In genomic region chr6:131368077-131368911, GRCh38 we compare ENCODE assay signal across 9 cellular contexts.
DNase-seq lines count a peak whose midpoint lies in the region; ATAC-seq, FAIRE-seq and TF ChIP-seq lines count a peak whose summit lies in the region.
"Had no signal": no experiment of that assay in that cellular context is flagged by ENCODE, and none has a peak within 500 bp of the region (broad histone marks: within the 10 kb centered on the region; RNA-seq: fewer than 3 reads in every experiment).

No MANE protein-coding gene starts in this region.

- peaks cover 17% of the 10 kb centered on the region for H3K4me1 Mint-ChIP-seq in neural progenitor cell
- H3K4me1 Mint-ChIP-seq in activated T-helper 1 cell treated with anti-CD3 and anti-CD28 coated beads, Interleukin-12 subunit alpha, Interleukin-12 subunit beta, Interleukin-2, Interleukin-4 antibody, amounts not matched to agents 30 ng/mL and 10 ng/mL and 1 ng/mL, durations not matched to agents 14 hours and 24 hours and 36 hours (ENCODE audit: low read depth) = peaks cover 11% of the 10 kb centered on the region

- peaks cover 4% of the 10 kb centered on the region for H3K4me1 ChIP-seq in Karpas-422 (ENCODE audit: low read length)
- peaks cover 15% of the 10 kb centered on the region for H3K4me1 ChIP-seq in neural progenitor cell

- H3K9ac ChIP-seq in Karpas-422 (ENCODE audit: low read length) (no peak overlapping the region), neural progenitor cell (no peak overlapping the region)

- no peaks in the 10 kb centered on the region for H3K9me3 ChIP-seq in Karpas-422 (ENCODE audit: low read length)
- H3K9me3 ChIP-seq in neural progenitor cell (ENCODE audit: low read depth) = peaks cover 4% of the 10 kb centered on the region
- H3K9me3 ChIP-seq: thoracic aorta had no signal

- H3K27ac ChIP-seq in Karpas-422 (ENCODE audit: low read length) (no peak overlapping the region), neural progenitor cell (peak overlapping the region; percentile 41)
- H3K27ac ChIP-seq: thoracic aorta had no signal

- no peak for FAIRE-seq in bronchial epithelial cell (lab: Jason Lieb, UNC)

- H3K79me2 ChIP-seq in Karpas-422 (ENCODE audit: low read length) (no peaks in the 10 kb centered on the region), neural progenitor cell (ENCODE audit: low read depth) (no peaks in the 10 kb centered on the region)

- TF ChIP-seq CTCF in bronchial epithelial cell (IDR thresholded peaks at IDR 0.05; ENCODE audit: insufficient read depth, low read length, severe bottlenecking) = no peak
- TF ChIP-seq CTCF in neural progenitor cell (IDR thresholded peaks at IDR 0.05) = no peak

- peaks cover 2% of the 10 kb centered on the region for H3K9me3 Mint-ChIP-seq in neural progenitor cell
- H3K9me3 Mint-ChIP-seq in activated T-helper 1 cell treated with anti-CD3 and anti-CD28 coated beads, Interleukin-12 subunit alpha, Interleukin-12 subunit beta, Interleukin-2, Interleukin-4 antibody, amounts not matched to agents 30 ng/mL and 10 ng/mL and 1 ng/mL, durations not matched to agents 14 hours and 24 hours and 36 hours = no peaks in the 10 kb centered on the region

- no peak for TF ChIP-seq POLR2A in erythroblast (IDR thresholded peaks at IDR 0.05; ENCODE audit: low read length)

- H3K4me2 ChIP-seq in Karpas-422 (ENCODE audit: low read depth, low read length, poor library complexity, severe bottlenecking) = peak overlapping the region; percentile 7
- peak overlapping the region; percentile 34 for H3K4me2 ChIP-seq in neural progenitor cell

- H3K36me3 Mint-ChIP-seq in neural progenitor cell = no peaks in the 10 kb centered on the region
- peaks cover 3% of the 10 kb centered on the region for H3K36me3 Mint-ChIP-seq in activated T-helper 1 cell treated with anti-CD3 and anti-CD28 coated beads, Interleukin-12 subunit alpha, Interleukin-12 subunit beta, Interleukin-2, Interleukin-4 antibody, amounts not matched to agents 30 ng/mL and 10 ng/mL and 1 ng/mL, durations not matched to agents 14 hours and 24 hours and 36 hours (ENCODE audit: low read depth)

- no peaks in the 10 kb centered on the region for H3K36me3 ChIP-seq in Karpas-422 (ENCODE audit: insufficient read depth, low read length)
- H3K36me3 ChIP-seq in bronchial epithelial cell (ENCODE audit: control insufficient read depth, insufficient read depth, low read length) = no peaks in the 10 kb centered on the region
- H3K36me3 ChIP-seq in neural progenitor cell = no peaks in the 10 kb centered on the region
- H3K36me3 ChIP-seq: thoracic aorta had no signal

- no peak overlapping the region for H2AFZ ChIP-seq in Karpas-422 (ENCODE audit: low read length)
- no peak overlapping the region for H2AFZ ChIP-seq in neural progenitor cell (replicated peaks)

- DNase-seq in EH (ENCODE audit: low read depth) = peak; percentile 17
- DNase-seq in Karpas-422 = no peak
- DNase-seq in bronchial epithelial cell (ENCODE audit: low read depth) = peak; percentile 5
- peak; percentile 32 for DNase-seq in neural progenitor cell (ENCODE audit: low spot score)
- DNase-seq in erythroblast (lab: John Stamatoyannopoulos, UW) = no peak
- no peak for DNase-seq in activated T-helper 1 cell treated with anti-CD3 and anti-CD28 coated beads, Interleukin-12 subunit alpha, Interleukin-12 subunit beta, Interleukin-2, Interleukin-4 antibody, amounts not matched to agents 30 ng/mL and 10 ng/mL and 1 ng/mL, durations not matched to agents 14 hours and 24 hours and 36 hours (ENCODE audit: low spot score)
- DNase-seq in stimulated activated CD4-positive, alpha-beta T cell treated with anti-CD3 and anti-CD28 coated beads, Interleukin-2, amount 100 ng/mL, for 24 hours = no peak

- peaks cover 7% of the 10 kb centered on the region for H3K27me3 Mint-ChIP-seq in neural progenitor cell (ENCODE audit: insufficient read depth, low read depth)
- H3K27me3 Mint-ChIP-seq in activated T-helper 1 cell treated with anti-CD3 and anti-CD28 coated beads, Interleukin-12 subunit alpha, Interleukin-12 subunit beta, Interleukin-2, Interleukin-4 antibody, amounts not matched to agents 30 ng/mL and 10 ng/mL and 1 ng/mL, durations not matched to agents 14 hours and 24 hours and 36 hours (ENCODE audit: insufficient read depth) = no peaks in the 10 kb centered on the region

- H3K27me3 ChIP-seq in Karpas-422 (ENCODE audit: low read length) (no peaks in the 10 kb centered on the region), bronchial epithelial cell (ENCODE audit: control insufficient read depth, insufficient read depth, low read length) (no peaks in the 10 kb centered on the region), neural progenitor cell (no peaks in the 10 kb centered on the region)

- ATAC-seq in GM21447 (IDR thresholded peaks at IDR 0.05; ENCODE audit: unreplicated experiment) = peak; percentile 86

- no peak overlapping the region for H3K4me3 Mint-ChIP-seq in neural progenitor cell
- no peak overlapping the region for H3K4me3 Mint-ChIP-seq in activated T-helper 1 cell treated with anti-CD3 and anti-CD28 coated beads, Interleukin-12 subunit alpha, Interleukin-12 subunit beta, Interleukin-2, Interleukin-4 antibody, amounts not matched to agents 30 ng/mL and 10 ng/mL and 1 ng/mL, durations not matched to agents 14 hours and 24 hours and 36 hours

- intact Hi-C loops in activated T-helper 1 cell treated with anti-CD3 and anti-CD28 coated beads, Interleukin-12 subunit alpha, Interleukin-12 subunit beta, Interleukin-2, Interleukin-4 antibody, amounts not matched to agents 30 ng/mL and 10 ng/mL and 1 ng/mL, durations not matched to agents 14 hours and 24 hours and 36 hours (cut with micrococcal nuclease) = no loop called here

- peaks cover 12% of the 10 kb centered on the region for H3F3A ChIP-seq in neural progenitor cell (ENCODE audit: low read depth)

- H4K20me1 ChIP-seq in Karpas-422 (ENCODE audit: insufficient read depth, low read depth, low read length) (no peaks in the 10 kb centered on the region), neural progenitor cell (ENCODE audit: low read depth) (no peaks in the 10 kb centered on the region)

- H3K4me3 ChIP-seq in Karpas-422 (ENCODE audit: low read length) = no peak overlapping the region
- H3K4me3 ChIP-seq in bronchial epithelial cell (ENCODE audit: low read depth, low read length) = no peak overlapping the region
- H3K4me3 ChIP-seq in neural progenitor cell = no peak overlapping the region
- H3K4me3 ChIP-seq: thoracic aorta had no signal

- H3K9me2 ChIP-seq in Karpas-422 (replicated peaks; ENCODE audit: insufficient read depth, low read length) = no peaks in the 10 kb centered on the region

- peak overlapping the region; percentile 48 for H3K27ac Mint-ChIP-seq in neural progenitor cell
- no peak overlapping the region for H3K27ac Mint-ChIP-seq in activated T-helper 1 cell treated with anti-CD3 and anti-CD28 coated beads, Interleukin-12 subunit alpha, Interleukin-12 subunit beta, Interleukin-2, Interleukin-4 antibody, amounts not matched to agents 30 ng/mL and 10 ng/mL and 1 ng/mL, durations not matched to agents 14 hours and 24 hours and 36 hours

Comparison
In these comparisons a context has a peak if more than half of its experiments do, and no peak if none do; other contexts are left out.
1. DNase-seq: peak in EH (single experiment), bronchial epithelial cell (single experiment) and neural progenitor cell (single experiment); none in Karpas-422 (single experiment), erythroblast (0 of 2), activated T-helper 1 cell treated with anti-CD3 and anti-CD28 coated beads, Interleukin-12 subunit alpha, Interleukin-12 subunit beta, Interleukin-2, Interleukin-4 antibody, amounts not matched to agents 30 ng/mL and 10 ng/mL and 1 ng/mL, durations not matched to agents 14 hours and 24 hours and 36 hours (single experiment) and stimulated activated CD4-positive, alpha-beta T cell treated with anti-CD3 and anti-CD28 coated beads, Interleukin-2, amount 100 ng/mL, for 24 hours (0 of 2).